Comparison of ENCODE assay signal across 27 cellular contexts in genomic region chr5:175162036-175162435, GRCh38.
DNase-seq lines count a peak whose midpoint lies in the region; ATAC-seq and TF ChIP-seq lines count a peak whose summit lies in the region.
"Had no signal": no experiment of that assay in that cellular context is flagged by ENCODE, and none has a peak within 500 bp of the region (broad histone marks: within the 10 kb centered on the region; RNA-seq: fewer than 3 reads in every experiment).

No MANE protein-coding gene starts in this region.

- H3K9me3 Mint-ChIP-seq in CD4-positive, alpha-beta T cell: no peaks in the 10 kb centered on the region
- H3K9me3 Mint-ChIP-seq: natural killer cell; T-helper 1 cell treated with Interleukin-12 subunit alpha and Interleukin-12 subunit beta and Interleukin-4 antibody, amounts not matched to agents 30 μg/mL and 1 μg/mL, for 36 hours had no signal

- no peaks in the 10 kb centered on the region for H3K27me3 ChIP-seq in BLaER1
- peaks cover 3% of the 10 kb centered on the region for H3K27me3 ChIP-seq in CD4-positive, alpha-beta T cell (ENCODE audit: control insufficient read depth, insufficient read depth, low read length)
- H3K27me3 ChIP-seq: tibial nerve had no signal

- no peak overlapping the region for H3K9ac ChIP-seq in BLaER1
- H3K9ac ChIP-seq: SK-N-SH had no signal

- no peaks in the 10 kb centered on the region for H3K36me3 ChIP-seq in BLaER1
- H3K36me3 ChIP-seq: tibial nerve had no signal

- peaks cover 14% of the 10 kb centered on the region for H3K27me3 Mint-ChIP-seq in CD4-positive, alpha-beta T cell

- no peak overlapping the region for H3K4me3 ChIP-seq in BLaER1
- H3K4me3 ChIP-seq: lung, mucosa of descending colon, tibial nerve had no signal

- H3K9me3 ChIP-seq in BLaER1: no peaks in the 10 kb centered on the region
- no peaks in the 10 kb centered on the region for H3K9me3 ChIP-seq in CD4-positive, alpha-beta T cell (ENCODE audit: control insufficient read depth, low read length)
- H3K9me3 ChIP-seq: mucosa of descending colon, SK-N-SH, tibial nerve had no signal

- TF ChIP-seq CTCF in CD4-positive, alpha-beta T cell (IDR thresholded peaks at IDR 0.05): no peak

- intact Hi-C loops in CD4-positive, alpha-beta T cell (cut with DNase I, micrococcal nuclease): no loop called here

- POLR2A ChIA-PET in CD4-positive, alpha-beta T cell (lab: Charles Lee): no interaction called here

- H3K4me1 Mint-ChIP-seq in CD4-positive, alpha-beta T cell (ENCODE audit: low read depth): no peaks in the 10 kb centered on the region
- H3K4me1 Mint-ChIP-seq: natural killer cell had no signal

- H3K4me3 Mint-ChIP-seq in CD4-positive, alpha-beta T cell: no peak overlapping the region
- H3K4me3 Mint-ChIP-seq: activated naive CD8-positive, alpha-beta T cell; natural killer cell; T-helper 1 cell treated with Interleukin-12 subunit alpha and Interleukin-12 subunit beta and Interleukin-4 antibody, amounts not matched to agents 30 μg/mL and 1 μg/mL, for 36 hours had no signal

- H3K27ac Mint-ChIP-seq in CD4-positive, alpha-beta T cell: no peak overlapping the region
- H3K27ac Mint-ChIP-seq: activated naive CD8-positive, alpha-beta T cell; natural killer cell; T-helper 1 cell treated with Interleukin-12 subunit alpha and Interleukin-12 subunit beta and Interleukin-4 antibody, amounts not matched to agents 30 μg/mL and 1 μg/mL, for 36 hours had no signal

- H3K4me2 ChIP-seq in BLaER1: peak overlapping the region; percentile 28
- H3K4me2 ChIP-seq: SK-N-SH had no signal

- H3K36me3 Mint-ChIP-seq in CD4-positive, alpha-beta T cell (ENCODE audit: low read depth): no peaks in the 10 kb centered on the region
- H3K36me3 Mint-ChIP-seq: activated naive CD8-positive, alpha-beta T cell; natural killer cell had no signal

- CTCF ChIA-PET in CD4-positive, alpha-beta T cell (lab: Charles Lee): interaction anchor here (0.6 kb wide), 1 partner anchor 30 kb away, joined by 4 read pairs; no protein-coding TSS in a partner anchor

- no peak overlapping the region for H3K27ac ChIP-seq in BLaER1
- H3K27ac ChIP-seq in CD4-positive, alpha-beta T cell (ENCODE audit: low read depth, low read length): no peak overlapping the region
- H3K27ac ChIP-seq: tibial nerve had no signal

- DNase-seq in DMS79 treated with DMSO at 0.1 percent for 48 hours (lab: John Stamatoyannopoulos, UW) (peak; percentile 68), NCI-H187 treated with DMSO at 0.1 percent for 48 hours (lab: John Stamatoyannopoulos, UW) (peak; percentile 94), NCI-H524 treated with DMSO at 0.1 percent for 48 hours (lab: John Stamatoyannopoulos, UW) (peak; percentile 88), AML-193 (lab: John Stamatoyannopoulos, UW) (no peak)
- DNase-seq in CD4-positive, alpha-beta T cell: no peak
- DNase-seq: activated CD4-positive, alpha-beta T cell treated with anti-CD3 and anti-CD28 coated beads, Interleukin-2, amount 50 U/mL, for 1 hour; activated CD4-positive, CD25-positive, alpha-beta regulatory T cell; activated effector memory CD4-positive, alpha-beta T cell treated with anti-CD3 and anti-CD28 coated beads, Interleukin-2, amount 50 U/mL, for 16 hours; activated T-cell treated with anti-CD3 and anti-CD28 coated beads, Interleukin-2, amount 50 U/mL, for 1 hour; C1 segment of cervical spinal cord; COR-L47; GOT3; Kasumi-1; mucosa of descending colon; natural killer cell; NCI-H2081; nucleus accumbens; OCI-M1; SK-N-SH; stimulated activated CD4-positive, alpha-beta T cell treated with anti-CD3 and anti-CD28 coated beads, Interleukin-15, amount 100 ng/mL, for 24 hours; stimulated activated CD4-positive, alpha-beta T cell treated with anti-CD3 and anti-CD28 coated beads, Interleukin-4, amount 100 ng/mL, for 4 hours had no signal

- H4K20me1 ChIP-seq in BLaER1: no peaks in the 10 kb centered on the region

- peaks cover 14% of the 10 kb centered on the region for H3K4me1 ChIP-seq in BLaER1
- H3K4me1 ChIP-seq: tibial nerve had no signal

- no peak for ATAC-seq in CD4-positive, alpha-beta T cell (ENCODE audit: poor library complexity)
- no peak for ATAC-seq in HG02884 (IDR thresholded peaks at IDR 0.05; ENCODE audit: unreplicated experiment)
- ATAC-seq: mucosa of descending colon, natural killer cell had no signal

Comparison
In these comparisons a context has a peak if more than half of its experiments do, and no peak if none do; other contexts are left out.
1. DNase-seq: peak in DMS79 treated with DMSO at 0.1 percent for 48 hours (single experiment), NCI-H187 treated with DMSO at 0.1 percent for 48 hours (single experiment) and NCI-H524 treated with DMSO at 0.1 percent for 48 hours (single experiment); none in AML-193 (0 of 2) and CD4-positive, alpha-beta T cell (0 of 10).